8 cellular contexts compared by ENCODE assay signal in genomic region chr16:53159781-53160436, GRCh38.
DNase-seq lines count a peak whose midpoint lies in the region; ATAC-seq, FAIRE-seq and TF ChIP-seq lines count a peak whose summit lies in the region.

No MANE protein-coding gene starts in this region.

- H3K27ac Mint-ChIP-seq in effector memory CD8-positive, alpha-beta T cell: no peak overlapping the region
- H3K27ac Mint-ChIP-seq in activated naive CD4-positive, alpha-beta T cell treated with anti-CD3 and anti-CD28 coated beads, Interleukin-2, amount 10 ng/mL, durations not matched to agents 7 days and 5 days: no peak overlapping the region

- no peaks in the 10 kb centered on the region for H3K27me3 ChIP-seq in A673 (replicated peaks; ENCODE audit: insufficient read depth, low read depth, low read length, poor library complexity)

- H3K9me3 ChIP-seq in A673 (ENCODE audit: low read depth, low read length, poor library complexity, severe bottlenecking): no peaks in the 10 kb centered on the region
- no peaks in the 10 kb centered on the region for H3K9me3 ChIP-seq in mucosa of descending colon

- no peaks in the 10 kb centered on the region for H3K4me1 ChIP-seq in A673 (ENCODE audit: insufficient read depth, low read length, poor library complexity, severe bottlenecking)
- no peaks in the 10 kb centered on the region for H3K4me1 ChIP-seq in mucosa of descending colon (ENCODE audit: low read depth)

- H3K36me3 Mint-ChIP-seq in effector memory CD8-positive, alpha-beta T cell (ENCODE audit: insufficient read depth): peaks cover 17% of the 10 kb centered on the region
- peaks cover 16% of the 10 kb centered on the region for H3K36me3 Mint-ChIP-seq in activated naive CD4-positive, alpha-beta T cell treated with anti-CD3 and anti-CD28 coated beads, Interleukin-2, amount 10 ng/mL, durations not matched to agents 7 days and 5 days

- FAIRE-seq in G401.6 (lab: Jason Lieb, UNC): peak; percentile 54

- H3K4me3 Mint-ChIP-seq in effector memory CD8-positive, alpha-beta T cell: no peak overlapping the region
- H3K4me3 Mint-ChIP-seq in activated naive CD4-positive, alpha-beta T cell treated with anti-CD3 and anti-CD28 coated beads, Interleukin-2, amount 10 ng/mL, durations not matched to agents 7 days and 5 days: no peak overlapping the region

- no peaks in the 10 kb centered on the region for H3K9me3 Mint-ChIP-seq in effector memory CD8-positive, alpha-beta T cell
- H3K9me3 Mint-ChIP-seq in activated naive CD4-positive, alpha-beta T cell treated with anti-CD3 and anti-CD28 coated beads, Interleukin-2, amount 10 ng/mL, durations not matched to agents 7 days and 5 days: no peaks in the 10 kb centered on the region

- intact Hi-C loops in A673 (cut with micrococcal nuclease; ENCODE audit: unreplicated experiment) (loop anchor here (1.0 kb wide), 1 partner anchor 105 kb away; no protein-coding TSS in a partner anchor), mucosa of descending colon (cut with DNase I, micrococcal nuclease) (no loop called here)

- no peak overlapping the region for H3K27ac ChIP-seq in A673 (ENCODE audit: low read depth, low read length, poor library complexity, severe bottlenecking)

- peaks cover 4 to 5% of the 10 kb centered on the region in 2 donors for H3K4me1 Mint-ChIP-seq in effector memory CD8-positive, alpha-beta T cell (ENCODE audit: low read depth in 2 of 2)
- H3K4me1 Mint-ChIP-seq in activated naive CD4-positive, alpha-beta T cell treated with anti-CD3 and anti-CD28 coated beads, Interleukin-2, amount 10 ng/mL, durations not matched to agents 7 days and 5 days: no peaks in the 10 kb centered on the region

- TF ChIP-seq CTCF in A673 (conservative IDR thresholded peaks at IDR 0.05; ENCODE audit: low read depth, low read length) (peak; percentile 78), mucosa of descending colon (IDR thresholded peaks at IDR 0.05) (peak; percentile 15)

- H3K36me3 ChIP-seq in A673 (ENCODE audit: insufficient read depth, low read length, poor library complexity, severe bottlenecking) (peaks cover 17% of the 10 kb centered on the region), mucosa of descending colon (ENCODE audit: low read depth) (no peaks in the 10 kb centered on the region)

- BruUV-seq in A673 (replicated peaks; lab: Mats Ljungman, UMichigan): no TSS peak

- POLR2A ChIA-PET in A673 (lab: Charles Lee; ENCODE audit: low non-redundant PET): no interaction called here

- H3K27me3 Mint-ChIP-seq in effector memory CD8-positive, alpha-beta T cell: no peaks in the 10 kb centered on the region
- no peaks in the 10 kb centered on the region for H3K27me3 Mint-ChIP-seq in activated naive CD4-positive, alpha-beta T cell treated with anti-CD3 and anti-CD28 coated beads, Interleukin-2, amount 10 ng/mL, durations not matched to agents 7 days and 5 days

- H3K4me3 ChIP-seq in A673 (ENCODE audit: low read depth, low read length, poor library complexity, severe bottlenecking): no peak overlapping the region
- no peak overlapping the region for H3K4me3 ChIP-seq in mucosa of descending colon

- CTCF ChIA-PET in A673 (lab: Charles Lee): no interaction called here
- CTCF ChIA-PET in activated naive CD4-positive, alpha-beta T cell treated with anti-CD3 and anti-CD28 coated beads, Interleukin-2, amount 10 ng/mL, durations not matched to agents 7 days and 5 days (lab: Charles Lee): interaction anchor here (0.7 to 2.9 kb wide), 4 partner anchors 16 to 105 kb away, joined by 3 to 21 read pairs (median 4); partner anchors contain the start of gene CHD9

- ATAC-seq in HG03108 (IDR thresholded peaks at IDR 0.05; ENCODE audit: unreplicated experiment): peak; percentile 72
- peak; percentile 89 for ATAC-seq in effector memory CD8-positive, alpha-beta T cell (replicated peaks)
- peak; percentile 69 for ATAC-seq in mucosa of descending colon

- DNase-seq in A673 (ENCODE audit: low spot score) (peak; percentile 80), OCI-M2 (lab: John Stamatoyannopoulos, UW; ENCODE audit: unreplicated experiment) (peak; percentile 1), mucosa of descending colon (peak in 1 of 3 donors; percentile 60), T1000 (lab: John Stamatoyannopoulos, UW) (no peak)
- peak; percentile 24 to 37 (median 30) for DNase-seq in effector memory CD8-positive, alpha-beta T cell
- DNase-seq in activated naive CD4-positive, alpha-beta T cell treated with anti-CD3 and anti-CD28 coated beads, Interleukin-2, amount 10 ng/mL, durations not matched to agents 7 days and 5 days: no peak

Comparison
In these comparisons a context has a peak if more than half of its experiments do, and no peak if none do; other contexts are left out.
1. DNase-seq: peak in A673 (single experiment), OCI-M2 (single experiment) and effector memory CD8-positive, alpha-beta T cell (3 of 3); none in T1000 (single experiment) and activated naive CD4-positive, alpha-beta T cell treated with anti-CD3 and anti-CD28 coated beads, Interleukin-2, amount 10 ng/mL, durations not matched to agents 7 days and 5 days (single experiment).
2. Peak in every context shown above with its lines, with median percentiles within 50 percentile points of each other: ATAC-seq.